Comparison of ENCODE assay signal across 11 cellular contexts in the genomic region with DNA sequence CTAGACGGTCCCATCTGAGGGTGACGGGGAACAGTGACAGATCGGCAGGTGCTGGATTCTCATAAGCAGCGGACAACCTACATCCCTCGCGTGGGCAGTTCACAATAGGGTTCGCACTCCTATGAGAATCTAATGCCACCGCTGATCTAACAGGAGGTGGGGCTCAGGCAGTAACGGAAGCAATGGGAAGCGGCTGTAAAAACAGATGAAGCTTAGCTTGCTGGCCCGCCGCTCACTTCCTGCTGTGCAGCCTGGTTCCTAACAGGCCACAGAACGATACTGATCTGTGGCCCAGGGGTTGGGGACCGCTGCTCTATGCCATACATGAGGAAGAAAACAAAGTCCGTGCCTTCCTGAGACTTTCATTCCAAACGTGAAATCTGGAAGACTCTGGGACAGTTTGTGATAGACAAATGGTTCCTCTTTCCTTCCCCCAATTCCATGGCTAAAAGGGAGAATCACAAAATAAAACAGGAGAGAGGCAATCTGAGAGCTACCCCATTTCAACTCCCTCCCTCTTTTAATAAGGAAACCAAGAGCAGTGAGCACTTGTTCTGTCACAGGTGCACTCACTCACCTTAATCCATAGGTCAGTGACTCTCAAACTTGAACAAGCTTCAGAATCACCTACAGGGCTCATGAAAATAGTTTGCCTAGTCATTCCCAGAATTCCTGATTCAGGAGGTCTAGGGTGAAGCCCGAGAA. TPM values are rescaled to one million over a fixed set of nuclear protein-coding genes. Genes with fewer than 3 reads are reported as not detected.
DNase-seq lines count a peak whose midpoint lies in the region; ATAC-seq lines count a peak whose summit lies in the region.
"Had no signal": no experiment of that assay in that cellular context is flagged by ENCODE, and none has a peak within 500 bp of the region (broad histone marks: within the 10 kb centered on the region; RNA-seq: fewer than 3 reads in every experiment).

No MANE protein-coding gene starts in this region.

- peak; percentile 32 for ATAC-seq in GM19468 (IDR thresholded peaks at IDR 0.05; ENCODE audit: extremely low read depth, unreplicated experiment)
- ATAC-seq in activated CD4-positive, CD25-positive, alpha-beta regulatory T cell treated with anti-CD3 and anti-CD28 coated beads, Interleukin-2, amount 50 U/mL, for 24 hours, result peak; percentile 73 to 75

- DNase-seq in dermis blood vessel endothelial cell (peak; percentile 98), DMS79 treated with DMSO at 0.1 percent for 48 hours (lab: John Stamatoyannopoulos, UW) (no peak), T1000 (lab: John Stamatoyannopoulos, UW) (no peak), SIG-M5 treated with dmso at 0.1 percent for 504 hours (lab: John Stamatoyannopoulos, UW; ENCODE audit: unreplicated experiment) (no peak), NCI-H345 (lab: John Stamatoyannopoulos, UW) (no peak)
- DNase-seq in stimulated activated CD4-positive, alpha-beta T cell treated with anti-CD3 and anti-CD28 coated beads, Interleukin-12 subunit alpha, Interleukin-12 subunit beta, amount 100 ng/mL, for 48 hours (ENCODE audit: low read depth in 2 of 3, low spot score in 1 of 3), result peak in 2 of 3 donors; percentile 24 to 34

RNA-seq across cellular contexts. Expression of gene PDCL, which starts 12.1 kb away (rescaled TPM):
- 87.4 and 118 TPM in 2 replicates for total RNA-seq in dermis blood vessel endothelial cell

RNA-seq across cellular contexts. Expression of gene OR1K1, which starts 16.4 kb away (rescaled TPM):
- total RNA-seq in dermis blood vessel endothelial cell, result not detected in 2 replicates
- total RNA-seq: cardiac muscle cell, LHCN-M2, renal cortical epithelial cell had no signal

RNA-seq across cellular contexts. Expression of gene OR5C1, which starts 27.6 kb away (rescaled TPM):
- not detected in 2 replicates for total RNA-seq in dermis blood vessel endothelial cell
- total RNA-seq: cardiac muscle cell, LHCN-M2, renal cortical epithelial cell had no signal

Comparison
In these comparisons a context has a peak if more than half of its experiments do, and no peak if none do; other contexts are left out.
1. DNase-seq: peak in dermis blood vessel endothelial cell (single experiment) and stimulated activated CD4-positive, alpha-beta T cell treated with anti-CD3 and anti-CD28 coated beads, Interleukin-12 subunit alpha, Interleukin-12 subunit beta, amount 100 ng/mL, for 48 hours (2 of 3); none in DMS79 treated with DMSO at 0.1 percent for 48 hours (single experiment), T1000 (single experiment), SIG-M5 treated with dmso at 0.1 percent for 504 hours (single experiment) and NCI-H345 (single experiment).